ENCODE assay signal across 28 cellular contexts in the genomic region with DNA sequence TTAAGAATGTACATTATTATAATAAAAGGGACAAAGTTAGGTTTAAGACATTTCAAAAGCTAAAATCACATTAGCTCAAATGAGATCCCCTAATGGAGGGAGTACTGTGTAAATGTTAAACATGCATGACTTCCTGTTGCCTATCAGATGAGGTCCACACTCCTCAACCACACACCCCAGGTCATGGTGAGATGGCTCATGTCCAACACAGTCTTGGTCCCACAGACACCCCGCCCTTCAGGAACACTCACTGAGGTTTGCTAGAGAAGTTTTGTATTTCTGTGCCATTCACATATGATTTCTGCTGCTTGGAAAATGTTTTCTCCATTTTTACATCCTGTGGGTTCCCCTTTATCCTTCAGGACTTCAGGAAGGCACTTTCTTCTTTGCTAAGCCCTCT.
"Had no signal": no experiment of that assay in that cellular context is flagged by ENCODE, and none has a peak within 500 bp of the region (broad histone marks: within the 10 kb centered on the region; RNA-seq: fewer than 3 reads in every experiment).

No MANE protein-coding gene starts in this region.

- H3K4me3 Mint-ChIP-seq: activated naive CD8-positive, alpha-beta T cell; activated T-cell treated with anti-CD3 and anti-CD28 coated beads, Interleukin-2, amount 50 U/mL, for 4 hours; central memory CD8-positive, alpha-beta T cell; effector memory CD8-positive, alpha-beta T cell; naive thymus-derived CD8-positive, alpha-beta T cell; stimulated activated memory B cell treated with anti-CD40 and anti-IgM and Interleukin-4, amounts not matched to agents 10 μg/mL and 1 μg/mL and 100 μg/mL, for 72 hours; WTC11 had no signal

- DNase-seq: activated CD4-positive, alpha-beta T cell treated with anti-CD3 and anti-CD28 coated beads, Interleukin-2, amount 50 U/mL, for 48 hours; activated CD8-positive, alpha-beta memory T cell treated with anti-CD3 and anti-CD28 coated beads, Interleukin-2, amount 50 U/mL, for 48 hours; activated naive CD4-positive, alpha-beta T cell; activated T-cell treated with anti-CD3 and anti-CD28 coated beads, Interleukin-2, amount 50 U/mL, for 4 hours; colonic mucosa; dorsolateral prefrontal cortex; effector memory CD8-positive, alpha-beta T cell; foreskin melanocyte; glutamatergic neuron; hippocampal formation; kidney glomerular epithelial cell; left lung; naive thymus-derived CD8-positive, alpha-beta T cell; nucleus accumbens; right lobe of liver; T-helper 9 cell; testis had no signal

- H3K27me3 ChIP-seq: breast epithelium, colonic mucosa, left lung, right lobe of liver, testis had no signal

- H3K27ac Mint-ChIP-seq: activated naive CD8-positive, alpha-beta T cell; activated T-helper 2 cell treated with anti-CD3 and anti-CD28 coated beads, Interferon-gamma antibody, Interleukin-2, Interleukin-4, amounts not matched to agents 10 μg/mL and 5 μg/mL and 100 μg/mL, durations not matched to agents 14 hours and 24 hours and 36 hours; effector memory CD8-positive, alpha-beta T cell; naive thymus-derived CD8-positive, alpha-beta T cell; stimulated activated memory B cell treated with anti-CD40 and anti-IgM and Interleukin-4, amounts not matched to agents 10 μg/mL and 1 μg/mL and 100 μg/mL, for 72 hours; WTC11 had no signal

- ATAC-seq: activated T-cell treated with anti-CD3 and anti-CD28 coated beads, Interleukin-2, amount 50 U/mL, for 4 hours; effector memory CD8-positive, alpha-beta T cell; esophagus mucosa; left lung; naive thymus-derived CD8-positive, alpha-beta T cell; right lobe of liver; stimulated activated memory B cell treated with anti-CD40 and anti-IgM and Interleukin-4, amounts not matched to agents 10 μg/mL and 1 μg/mL and 100 μg/mL, for 72 hours; WTC11 had no signal

- H3K9ac ChIP-seq: parathyroid adenoma had no signal

- H3K27me3 Mint-ChIP-seq: central memory CD8-positive, alpha-beta T cell; stimulated activated memory B cell treated with anti-CD40 and anti-IgM and Interleukin-4, amounts not matched to agents 10 μg/mL and 1 μg/mL and 100 μg/mL, for 72 hours had no signal

- FAIRE-seq: endothelial cell of umbilical vein had no signal

- H3K4me1 Mint-ChIP-seq: central memory CD8-positive, alpha-beta T cell; naive thymus-derived CD8-positive, alpha-beta T cell; WTC11 had no signal

- H3K9me3 ChIP-seq: breast epithelium, colonic mucosa, right lobe of liver, testis had no signal

- H3K9me3 Mint-ChIP-seq: activated T-helper 2 cell treated with anti-CD3 and anti-CD28 coated beads, Interferon-gamma antibody, Interleukin-2, Interleukin-4, amounts not matched to agents 10 μg/mL and 5 μg/mL and 100 μg/mL, durations not matched to agents 14 hours and 24 hours and 36 hours had no signal

- H2AFZ ChIP-seq: parathyroid adenoma had no signal

- H3K36me3 ChIP-seq: breast epithelium, colonic mucosa, left lung, right lobe of liver had no signal

- H3K4me3 ChIP-seq: breast epithelium, colonic mucosa, dorsolateral prefrontal cortex, left lung, lung, right lobe of liver, skin epidermis, testis had no signal

- H3K27ac ChIP-seq: breast epithelium, colonic mucosa, dorsolateral prefrontal cortex, left lung, parathyroid adenoma, right lobe of liver, skin epidermis, testis had no signal

- H3K4me1 ChIP-seq: colonic mucosa, parathyroid adenoma, right lobe of liver, testis had no signal

- H3K36me3 Mint-ChIP-seq: activated naive CD8-positive, alpha-beta T cell; stimulated activated memory B cell treated with anti-CD40 and anti-IgM and Interleukin-4, amounts not matched to agents 10 μg/mL and 1 μg/mL and 100 μg/mL, for 72 hours had no signal
